11 cellular contexts compared by ENCODE assay signal in the genomic region with DNA sequence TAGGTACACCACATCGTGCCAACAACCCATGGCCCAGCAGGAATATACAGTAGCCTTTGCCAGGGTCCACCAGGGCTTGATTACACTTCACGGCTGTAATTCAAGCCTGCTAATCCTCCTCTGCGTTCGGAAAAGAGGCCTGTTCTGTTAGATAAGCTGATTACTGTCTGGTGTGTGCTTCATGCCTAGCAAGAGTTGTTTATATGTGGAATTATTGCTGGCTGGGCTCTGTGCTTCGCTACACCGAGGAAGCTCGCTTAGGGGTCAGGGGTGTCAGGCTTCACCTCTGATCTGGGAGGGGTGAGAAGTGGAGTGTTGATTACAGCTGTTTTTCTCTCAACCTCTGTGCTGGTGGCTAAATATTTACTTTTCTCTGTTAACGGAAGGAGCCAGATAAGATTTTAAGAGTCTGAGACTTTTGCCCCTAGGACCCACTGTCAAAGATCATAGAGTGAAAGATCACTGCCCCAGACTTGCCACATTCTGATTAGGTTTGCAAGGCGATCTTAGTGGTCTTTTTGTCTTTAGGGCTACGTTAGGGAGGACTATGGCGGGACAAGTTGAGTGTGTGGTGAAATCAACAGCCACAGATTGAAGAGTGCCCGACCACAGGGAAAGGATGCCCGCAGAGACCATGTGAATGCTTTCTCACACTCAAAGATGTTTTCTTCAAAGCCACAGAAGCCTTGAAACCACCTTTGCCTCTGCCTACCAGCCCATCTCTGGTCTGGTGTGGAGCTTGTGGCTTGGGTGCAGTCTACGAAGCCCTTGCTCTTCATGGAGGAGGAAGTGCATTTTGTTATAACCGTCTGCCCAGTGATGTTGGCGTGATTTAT.
A peak's percentile ranks its signal among the peaks of the same experiment; 100 is the strongest.
DNase-seq lines count a peak whose midpoint lies in the region; ATAC-seq and TF ChIP-seq lines count a peak whose summit lies in the region.
"Had no signal": no experiment of that assay in that cellular context is flagged by ENCODE, and none has a peak within 500 bp of the region (broad histone marks: within the 10 kb centered on the region; RNA-seq: fewer than 3 reads in every experiment).

No MANE protein-coding gene starts in this region.

- in situ Hi-C loops in gastrocnemius medialis (cut with MboI; ENCODE audit: low sequenced_read_pairs in 4 of 4) = loop anchor here in 1 of 4 donors (25.0 kb wide), 1 partner anchor 88 kb away; no protein-coding TSS in a partner anchor

- H3K27ac ChIP-seq in OCI-LY1 (ENCODE audit: low read depth, low read length, poor library complexity, severe bottlenecking) (no peak overlapping the region), gastrocnemius medialis (peak overlapping the region; percentile 75 to 94 (median 86))

- intact Hi-C loops in gastrocnemius medialis (cut with DNase I; ENCODE audit: low total_unique reads) = no loop called here

- H3K4me1 ChIP-seq in OCI-LY1 (ENCODE audit: insufficient read depth, low read length, severe bottlenecking) (no peaks in the 10 kb centered on the region), gastrocnemius medialis (peaks cover 55 to 58% of the 10 kb centered on the region in 2 donors)

- no peaks in the 10 kb centered on the region for H3F3A ChIP-seq in OCI-LY1 (ENCODE audit: insufficient read depth, low read length)

- no peaks in the 10 kb centered on the region for H4K20me1 ChIP-seq in OCI-LY1 (ENCODE audit: insufficient read depth, low read length)

- peak; percentile 4; the same call in 1 of the 2 replicates for TF ChIP-seq CTCF in OCI-LY1 (IDR thresholded peaks at IDR 0.05; ENCODE audit: low read length)
- TF ChIP-seq CTCF in gastrocnemius medialis (IDR thresholded peaks at IDR 0.05 in 4 of 5, conservative IDR thresholded peaks at IDR 0.05 in 1 of 5) = no peak

- no peak overlapping the region for H2AFZ ChIP-seq in OCI-LY1 (ENCODE audit: low read length)

- H3K4me2 ChIP-seq in OCI-LY1 (ENCODE audit: low read length) = no peak overlapping the region

- no peaks in the 10 kb centered on the region for H3K9me2 ChIP-seq in OCI-LY1 (ENCODE audit: low read depth, low read length)

- no peaks in the 10 kb centered on the region for H3K79me2 ChIP-seq in OCI-LY1 (ENCODE audit: insufficient read depth, low read length)

- H3K27me3 ChIP-seq in OCI-LY1 (ENCODE audit: insufficient read depth, low read length) (no peaks in the 10 kb centered on the region), gastrocnemius medialis (no peaks in the 10 kb centered on the region)

- no peaks in the 10 kb centered on the region for H3K4me1 Mint-ChIP-seq in stimulated activated effector memory CD8-positive, alpha-beta T cell treated with anti-CD3 and anti-CD28 coated beads, Interleukin-12 subunit alpha, Interleukin-12 subunit beta, amount 100 ng/mL, for 72 hours

- H3K36me3 Mint-ChIP-seq in stimulated activated effector memory CD8-positive, alpha-beta T cell treated with anti-CD3 and anti-CD28 coated beads, Interleukin-12 subunit alpha, Interleukin-12 subunit beta, amount 100 ng/mL, for 72 hours = no peaks in the 10 kb centered on the region

- H3K9ac ChIP-seq in OCI-LY1 (ENCODE audit: low read length) = no peak overlapping the region

- H3K36me3 ChIP-seq in OCI-LY1 (ENCODE audit: insufficient read depth, low read length) (no peaks in the 10 kb centered on the region), gastrocnemius medialis (no peaks in the 10 kb centered on the region)

- DNase-seq in HuH-7 (ENCODE audit: low spot score) (peak; percentile 41), iris pigment epithelial cell (ENCODE audit: low read depth) (peak; percentile 65), gastrocnemius medialis (no peak), EL (no peak), A172 (ENCODE audit: low spot score) (no peak)
- DNase-seq in stimulated activated effector memory CD8-positive, alpha-beta T cell treated with anti-CD3 and anti-CD28 coated beads, Interleukin-12 subunit alpha, Interleukin-12 subunit beta, amount 100 ng/mL, for 72 hours (ENCODE audit: low spot score in 2 of 2) = no peak
- DNase-seq: activated CD4-positive, alpha-beta T cell treated with anti-CD3 and anti-CD28 coated beads, Interleukin-2, amount 50 U/mL, for 4 hours; KG1; RPMI8226 had no signal

- ATAC-seq in gastrocnemius medialis = no peak
- no peak for ATAC-seq in HG03354 (IDR thresholded peaks at IDR 0.05; ENCODE audit: poor library complexity, severe bottlenecking, unreplicated experiment)
- ATAC-seq in stimulated activated effector memory CD8-positive, alpha-beta T cell treated with anti-CD3 and anti-CD28 coated beads, Interleukin-12 subunit alpha, Interleukin-12 subunit beta, amount 100 ng/mL, for 72 hours = no peak

- H3K9me3 ChIP-seq in OCI-LY1 (ENCODE audit: low read length) (no peaks in the 10 kb centered on the region), gastrocnemius medialis (no peaks in the 10 kb centered on the region)

- H3K9me3 Mint-ChIP-seq in stimulated activated effector memory CD8-positive, alpha-beta T cell treated with anti-CD3 and anti-CD28 coated beads, Interleukin-12 subunit alpha, Interleukin-12 subunit beta, amount 100 ng/mL, for 72 hours = peaks cover 3% of the 10 kb centered on the region

- H3K27ac Mint-ChIP-seq in stimulated activated effector memory CD8-positive, alpha-beta T cell treated with anti-CD3 and anti-CD28 coated beads, Interleukin-12 subunit alpha, Interleukin-12 subunit beta, amount 100 ng/mL, for 72 hours = no peak overlapping the region

- H3K4me3 Mint-ChIP-seq in stimulated activated effector memory CD8-positive, alpha-beta T cell treated with anti-CD3 and anti-CD28 coated beads, Interleukin-12 subunit alpha, Interleukin-12 subunit beta, amount 100 ng/mL, for 72 hours = no peak overlapping the region

- no peak overlapping the region for H3K4me3 ChIP-seq in OCI-LY1 (ENCODE audit: low read depth, low read length, poor library complexity, severe bottlenecking)
- H3K4me3 ChIP-seq in gastrocnemius medialis = no peak overlapping the region

- TF ChIP-seq POLR2A in gastrocnemius medialis (IDR thresholded peaks at IDR 0.05) = no peak

Comparison
In these comparisons a context has a peak if more than half of its experiments do, and no peak if none do; other contexts are left out.
1. DNase-seq: peak in HuH-7 (single experiment) and iris pigment epithelial cell (single experiment); none in gastrocnemius medialis (0 of 2), EL (single experiment), A172 (single experiment) and stimulated activated effector memory CD8-positive, alpha-beta T cell treated with anti-CD3 and anti-CD28 coated beads, Interleukin-12 subunit alpha, Interleukin-12 subunit beta, amount 100 ng/mL, for 72 hours (0 of 2).